Comparison of ENCODE assay signal across 11 cellular contexts in the genomic region with DNA sequence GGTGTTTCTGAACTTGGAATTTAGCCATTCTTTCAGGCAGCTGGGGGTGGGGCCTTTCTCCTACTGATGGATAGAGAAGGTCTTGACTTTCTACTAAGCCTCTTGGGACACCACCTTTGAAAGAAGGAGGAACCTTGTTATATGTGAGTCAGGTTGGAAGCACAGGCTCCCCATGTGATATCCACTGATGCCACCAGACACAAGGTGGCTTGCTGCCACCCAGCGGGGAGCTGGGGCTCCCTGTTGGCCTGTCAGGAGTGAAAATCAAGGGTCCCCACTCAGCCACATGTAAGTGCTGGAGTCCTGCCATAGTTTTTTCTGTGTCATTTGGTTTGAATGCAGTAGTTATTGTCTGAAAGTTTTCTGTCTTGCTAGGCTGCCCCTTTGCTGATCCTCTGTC.
DNase-seq lines count a peak whose midpoint lies in the region; ATAC-seq, FAIRE-seq and TF ChIP-seq lines count a peak whose summit lies in the region.
"Had no signal": no experiment of that assay in that cellular context is flagged by ENCODE, and none has a peak within 500 bp of the region (broad histone marks: within the 10 kb centered on the region; RNA-seq: fewer than 3 reads in every experiment).

No MANE protein-coding gene starts in this region.

- H2BK20ac ChIP-seq in IMR-90 (ENCODE audit: low read depth, low read length): no peak overlapping the region

- TF ChIP-seq POLR2A in IMR-90 (IDR thresholded peaks at IDR 0.05; ENCODE audit: low read depth, low read length) (no peak), HepG2 (IDR thresholded peaks at IDR 0.05; ENCODE audit: insufficient read depth in 1 of 2, low read depth in 2 of 2, low read length in 2 of 2) (no peak)

- H4K8ac ChIP-seq in IMR-90 (ENCODE audit: low read depth in 2 of 2, low read length in 2 of 2) (no peak overlapping the region), mesenchymal stem cell (ENCODE audit: low read length) (no peak overlapping the region)

- CTCF ChIA-PET in IMR-90 (lab: Yijun Ruan, JAX) (no interaction called here), HepG2 (lab: Yijun Ruan, JAX; ENCODE audit: low intra/inter-chr PET ratio, low total read pairs) (interaction anchor here (1.2 to 1.6 kb wide), 2 partner anchors 691 to 761 kb away, joined by 3 to 9 read pairs; no protein-coding TSS in a partner anchor)

- TF ChIP-seq EP300 in HepG2 (IDR thresholded peaks at IDR 0.05; ENCODE audit: low read depth in 2 of 2, low read length in 2 of 2): no peak
- TF ChIP-seq EP300 in HepG2 (CRISPR knock-in tag; IDR thresholded peaks at IDR 0.05; ENCODE audit: borderline replicate concordance): no peak

- no peak overlapping the region for H3K9ac ChIP-seq in IMR-90 (ENCODE audit: low read depth, low read length)
- H3K9ac ChIP-seq in HepG2 (ENCODE audit: insufficient read depth, low read depth, low read length): no peak overlapping the region
- no peak overlapping the region for H3K9ac ChIP-seq in mesenchymal stem cell (ENCODE audit: low read length)

- H3K14ac ChIP-seq in IMR-90 (replicated peaks; ENCODE audit: low read depth, low read length) (no peak overlapping the region), mesenchymal stem cell (ENCODE audit: low read length in 2 of 2) (no peak overlapping the region)

- no peak overlapping the region for H2BK5ac ChIP-seq in IMR-90 (ENCODE audit: low read depth, low read length, poor library complexity, severe bottlenecking)
- no peak overlapping the region for H2BK5ac ChIP-seq in mesenchymal stem cell (ENCODE audit: low read depth, low read length, poor library complexity, severe bottlenecking)

- H4K20me1 ChIP-seq in IMR-90 (ENCODE audit: insufficient read depth, low read length) (no peaks in the 10 kb centered on the region), HepG2 (ENCODE audit: insufficient read depth, low read length) (no peaks in the 10 kb centered on the region)

- no peak overlapping the region for H4K5ac ChIP-seq in IMR-90 (ENCODE audit: low read depth, low read length)

- H3K4ac ChIP-seq in IMR-90 (ENCODE audit: low read depth, low read length): no peak overlapping the region
- H3K4ac ChIP-seq in mesenchymal stem cell (ENCODE audit: low read depth in 1 of 2, low read length in 2 of 2): no peak overlapping the region

- no peaks in the 10 kb centered on the region for H3K27me3 ChIP-seq in IMR-90 (ENCODE audit: control insufficient read depth, insufficient read depth, low read length)
- H3K27me3 ChIP-seq in HepG2 (ENCODE audit: control insufficient read depth in 1 of 2, insufficient read depth in 2 of 2, low read length in 2 of 2): no peaks in the 10 kb centered on the region; a peak in 2 of 5 replicates
- H3K27me3 ChIP-seq in mesenchymal stem cell (ENCODE audit: control insufficient read depth in 1 of 2, insufficient read depth in 1 of 2, low read length in 2 of 2): no peaks in the 10 kb centered on the region

- H3K79me1 ChIP-seq in IMR-90 (ENCODE audit: low read depth in 1 of 2, low read length in 2 of 2): no peaks in the 10 kb centered on the region
- H3K79me1 ChIP-seq in mesenchymal stem cell (replicated peaks; ENCODE audit: low read length, poor library complexity, severe bottlenecking): no peaks in the 10 kb centered on the region

- H2BK15ac ChIP-seq in IMR-90 (ENCODE audit: low read depth, low read length) (no peak overlapping the region), mesenchymal stem cell (ENCODE audit: low read depth, poor library complexity, severe bottlenecking) (no peak overlapping the region)

- POLR2A ChIA-PET in IMR-90 (lab: Charles Lee; ENCODE audit: unreplicated experiment): no interaction called here
- POLR2A ChIA-PET in HepG2 (lab: Yijun Ruan, JAX): no interaction called here

- intact Hi-C loops in IMR-90 (cut with micrococcal nuclease) (loop anchor here (5.0 kb wide), 1 partner anchor 49 kb away; no protein-coding TSS in a partner anchor), HepG2 (cut with micrococcal nuclease; ENCODE audit: unreplicated experiment) (loop anchor here (1.0 to 10.0 kb wide), 4 partner anchors 241 to 761 kb away; no protein-coding TSS in a partner anchor)

- no peak for TF ChIP-seq RAD21 in IMR-90 (IDR thresholded peaks at IDR 0.05; ENCODE audit: low read length)
- no peak for TF ChIP-seq RAD21 in HepG2 (CRISPR knock-in tag; IDR thresholded peaks at IDR 0.05)

- dilution Hi-C loops in IMR-90 (cut with HindIII; ENCODE audit: low sequenced_read_pairs, unreplicated experiment): no loop called here

- no peak overlapping the region for H2AK9ac ChIP-seq in IMR-90 (replicated peaks; ENCODE audit: low read depth, low read length, poor library complexity)

- no peaks in the 10 kb centered on the region for H3K79me2 ChIP-seq in HepG2 (ENCODE audit: insufficient read depth, low read length)

- in situ Hi-C loops in IMR-90 (cut with MboI; ENCODE audit: low sequenced_read_pairs) (no loop called here), HepG2 (cut with HindIII; ENCODE audit: extremely low pct_ligation_motif_present, low pct_unique_long_range_greater_than_20kb) (no loop called here)

- DNase-seq in NCI-H2171 treated with DMSO at 0.1 percent for 48 hours (lab: John Stamatoyannopoulos, UW): peak; percentile 5
- no peak for DNase-seq in NCI-H2171 (lab: John Stamatoyannopoulos, UW)
- no peak for DNase-seq in IMR-90
- peak; percentile 46 for DNase-seq in SW480 (ENCODE audit: low spot score)
- DNase-seq in HepG2 (ENCODE audit: low spot score): peak; percentile 15
- no peak for DNase-seq in cerebellum (ENCODE audit: low spot score)
- no peak for DNase-seq in mesenchymal stem cell
- DNase-seq in DMS 273 (lab: John Stamatoyannopoulos, UW; ENCODE audit: unreplicated experiment): no peak
- DNase-seq: activated B cell treated with CpG ODN at 0.5 μM for 24 hours; NCI-H524 treated with DMSO at 0.1 percent for 48 hours; stimulated activated CD8-positive, alpha-beta memory T cell treated with anti-CD3 and anti-CD28 coated beads, Interleukin-4, amount 100 ng/mL, for 48 hours had no signal

- no peak overlapping the region for H3K27ac ChIP-seq in IMR-90 (ENCODE audit: insufficient read depth, low read length)
- H3K27ac ChIP-seq in HepG2 (ENCODE audit: extremely low read length, insufficient read depth, low read length): no peak overlapping the region
- no peak overlapping the region for H3K27ac ChIP-seq in mesenchymal stem cell (ENCODE audit: low read length, poor library complexity, severe bottlenecking)

- no CpG with 5 or more reads among the region's 1 CpG for WGBS in IMR-90 (ENCODE audit: extremely low coverage in 2 of 2, insufficient read length in 1 of 2), 2 experiments
- no CpG with 5 or more reads among the region's 1 CpG for WGBS in HepG2 (ENCODE audit: low lambda C conversion rate)
- WGBS in mesenchymal stem cell: 76% methylated on average over 1 of the region's 1 CpG

- peaks cover 7% of the 10 kb centered on the region for H3K4me1 ChIP-seq in IMR-90 (ENCODE audit: control insufficient read depth, insufficient read depth, low read length)
- H3K4me1 ChIP-seq in HepG2 (ENCODE audit: insufficient read depth, low read length): no peaks in the 10 kb centered on the region
- H3K4me1 ChIP-seq in mesenchymal stem cell (ENCODE audit: control insufficient read depth, insufficient read depth, low read depth, low read length): peaks cover 4% of the 10 kb centered on the region

- H2AFZ ChIP-seq in IMR-90 (replicated peaks; ENCODE audit: low read length, poor library complexity) (no peak overlapping the region), HepG2 (ENCODE audit: low read length) (no peak overlapping the region), mesenchymal stem cell (ENCODE audit: low read depth, low read length) (no peak overlapping the region)

- peak; percentile 15 for FAIRE-seq in HepG2 (lab: Jason Lieb, UNC)

- H2BK120ac ChIP-seq in IMR-90 (ENCODE audit: low read depth, low read length) (no peak overlapping the region), mesenchymal stem cell (ENCODE audit: low read depth, low read length) (no peak overlapping the region)

- H3K18ac ChIP-seq in IMR-90 (ENCODE audit: low read depth, low read length) (no peak overlapping the region), mesenchymal stem cell (ENCODE audit: low read depth in 1 of 2, low read length in 2 of 2) (no peak overlapping the region)

- no peak overlapping the region for H2BK12ac ChIP-seq in mesenchymal stem cell (ENCODE audit: low read length in 2 of 2)

- ATAC-seq in IMR-90 (ENCODE audit: low read depth): no peak
- peak; percentile 88 for ATAC-seq in HepG2

- H3K4me2 ChIP-seq in IMR-90 (ENCODE audit: low read depth, low read length) (no peak overlapping the region), HepG2 (ENCODE audit: low read depth, low read length) (no peak overlapping the region), mesenchymal stem cell (ENCODE audit: low read length, poor library complexity, severe bottlenecking) (no peak overlapping the region)

- TF ChIP-seq CTCF in IMR-90 (conservative IDR thresholded peaks at IDR 0.05; ENCODE audit: low read depth, low read length): 0 out of 2 replicates have a peak, but pooled peaks have one; percentile 9
- peak; percentile 72 for TF ChIP-seq CTCF in HepG2 (CRISPR knock-in tag; IDR thresholded peaks at IDR 0.05)

- no peak overlapping the region for H3K4me3 ChIP-seq in IMR-90 (ENCODE audit: insufficient read depth, low read depth, low read length)
- H3K4me3 ChIP-seq in HepG2 (replicated peaks in 1 of 3; ENCODE audit: insufficient read depth in 1 of 3, low read depth in 2 of 3, low read length in 3 of 3): no peak overlapping the region
- no peak overlapping the region for H3K4me3 ChIP-seq in mesenchymal stem cell (ENCODE audit: insufficient read depth in 1 of 2, low read depth in 1 of 2, low read length in 2 of 2)

- H3K56ac ChIP-seq in IMR-90 (ENCODE audit: extremely low read depth, insufficient read depth, low read length): no peak overlapping the region

- H3K9me3 ChIP-seq in IMR-90 (ENCODE audit: control insufficient read depth, insufficient read depth, low read length) (no peaks in the 10 kb centered on the region), HepG2 (ENCODE audit: low read length) (no peaks in the 10 kb centered on the region), mesenchymal stem cell (ENCODE audit: control insufficient read depth, low read length) (peaks cover 3% of the 10 kb centered on the region)

- H4K91ac ChIP-seq in IMR-90 (ENCODE audit: insufficient read depth, low read depth, low read length) (no peak overlapping the region), mesenchymal stem cell (ENCODE audit: low read length) (no peak overlapping the region)

- H3K23ac ChIP-seq in IMR-90 (ENCODE audit: low read depth, low read length) (no peak overlapping the region), mesenchymal stem cell (ENCODE audit: low read length in 2 of 2) (no peak overlapping the region)

- BruUV-seq in IMR-90 (replicated peaks; lab: Mats Ljungman, UMichigan): no TSS peak
- no TSS peak for BruUV-seq in HepG2 (replicated peaks; lab: Mats Ljungman, UMichigan)

- no peaks in the 10 kb centered on the region for H3K9me1 ChIP-seq in IMR-90 (ENCODE audit: insufficient read depth, low read length)

- H3K36me3 ChIP-seq in IMR-90 (ENCODE audit: control insufficient read depth, insufficient read depth, low read length) (no peaks in the 10 kb centered on the region), HepG2 (replicated peaks in 1 of 2; ENCODE audit: control insufficient read depth in 1 of 2, insufficient read depth in 2 of 2, low read length in 2 of 2) (no peaks in the 10 kb centered on the region), mesenchymal stem cell (ENCODE audit: control insufficient read depth in 1 of 2, insufficient read depth in 2 of 2, low read depth in 1 of 2, low read length in 2 of 2) (no peaks in the 10 kb centered on the region)

- H2AK5ac ChIP-seq in IMR-90 (ENCODE audit: low read depth, low read length) (no peak overlapping the region), mesenchymal stem cell (ENCODE audit: low read length, severe bottlenecking) (no peak overlapping the region)

Comparison
In these comparisons a context has a peak if more than half of its experiments do, and no peak if none do; other contexts are left out.
1. DNase-seq: peak in NCI-H2171 treated with DMSO at 0.1 percent for 48 hours (single experiment), SW480 (single experiment) and HepG2 (single experiment); none in NCI-H2171 (single experiment), IMR-90 (single experiment), cerebellum (single experiment), mesenchymal stem cell (single experiment) and DMS 273 (single experiment).